ENCODE assay signal across 9 cellular contexts in genomic region chr17:81049973-81050551, GRCh38. TPM values are rescaled to one million over a fixed set of nuclear protein-coding genes. Genes with fewer than 3 reads are reported as not detected.
DNase-seq lines count a peak whose midpoint lies in the region; ATAC-seq and TF ChIP-seq lines count a peak whose summit lies in the region.
"Had no signal": no experiment of that assay in that cellular context is flagged by ENCODE, and none has a peak within 500 bp of the region (broad histone marks: within the 10 kb centered on the region; RNA-seq: fewer than 3 reads in every experiment).

No MANE protein-coding gene starts in this region.

- H3K9me3 Mint-ChIP-seq in IgD-negative memory B cell = no peaks in the 10 kb centered on the region

- no peak for ATAC-seq in GM18505 (IDR thresholded peaks at IDR 0.05; ENCODE audit: unreplicated experiment)

- no peaks in the 10 kb centered on the region for H3K36me3 Mint-ChIP-seq in IgD-negative memory B cell

- H3K4me1 ChIP-seq in suprapubic skin = peaks cover 82% of the 10 kb centered on the region

- peak; percentile 71 for DNase-seq in astrocyte of the spinal cord (ENCODE audit: low read depth, low spot score)
- no peak for DNase-seq in suprapubic skin (ENCODE audit: low spot score in 2 of 2)
- no peak for DNase-seq in SHP77 treated with DMSO at 0.1 percent for 48 hours (lab: John Stamatoyannopoulos, UW)
- no peak for DNase-seq in HUDEP-2 (lab: John Stamatoyannopoulos, UW; ENCODE audit: unreplicated experiment in 76 of 76)
- no peak for DNase-seq in NCI-H510A (lab: John Stamatoyannopoulos, UW)
- DNase-seq: stimulated activated CD4-positive, alpha-beta T cell treated with anti-CD3 and anti-CD28 coated beads, Interleukin-4, amount 100 ng/mL, for 1 hour had no signal

- no peak overlapping the region for H3K4me3 ChIP-seq in astrocyte of the spinal cord (ENCODE audit: low read depth, low read length)
- H3K4me3 ChIP-seq in suprapubic skin = peak overlapping the region; percentile 23

- H3K27ac Mint-ChIP-seq in IgD-negative memory B cell = peak overlapping the region in 2 of 3 donors; percentile 64 to 67

- 42% methylated on average over 12 of the region's 26 CpGs for WGBS in suprapubic skin

- TF ChIP-seq POLR2A in suprapubic skin (IDR thresholded peaks at IDR 0.05) = no peak
- TF ChIP-seq POLR2A in GM18505 (IDR thresholded peaks at IDR 0.05; ENCODE audit: borderline replicate concordance, extremely low read depth, insufficient read depth, insufficient read length) = no peak

- no peak for TF ChIP-seq EP300 in suprapubic skin (IDR thresholded peaks at IDR 0.05)

- peak overlapping the region; percentile 13 for H3K27ac ChIP-seq in layer of hippocampus (ENCODE audit: low read depth, low read length)
- H3K27ac ChIP-seq in suprapubic skin = peak overlapping the region; percentile 77

- no peak for TF ChIP-seq CTCF in astrocyte of the spinal cord (IDR thresholded peaks at IDR 0.05; ENCODE audit: low read depth, low read length)
- TF ChIP-seq CTCF in suprapubic skin (IDR thresholded peaks at IDR 0.05) = peak in 1 of 2 donors; percentile 3

- H3K27me3 Mint-ChIP-seq in IgD-negative memory B cell = peaks cover 17% of the 10 kb centered on the region

- no peaks in the 10 kb centered on the region for H3K9me3 ChIP-seq in suprapubic skin

- no peaks in the 10 kb centered on the region for H3K27me3 ChIP-seq in layer of hippocampus (ENCODE audit: control insufficient read depth, insufficient read depth, low read length)
- H3K27me3 ChIP-seq in suprapubic skin = no peaks in the 10 kb centered on the region

- peak overlapping the region; percentile 53 to 80 (median 68) for H3K4me3 Mint-ChIP-seq in IgD-negative memory B cell

- peaks cover 8 to 10% (median 8%) of the 10 kb centered on the region in 3 donors for H3K4me1 Mint-ChIP-seq in IgD-negative memory B cell

- in situ Hi-C loops in astrocyte of the spinal cord (cut with HindIII; ENCODE audit: low sequenced_read_pairs) = no loop called here

- peaks cover 6% of the 10 kb centered on the region for H3K36me3 ChIP-seq in suprapubic skin

RNA-seq across cellular contexts. Expression of gene BAIAP2, which starts 15.1 kb away (rescaled TPM):
- polyA plus RNA-seq in IgD-negative memory B cell = 0.48 TPM
- 100 to 1,000 TPM; 214 to 283 (median 260) TPM for total RNA-seq in suprapubic skin

RNA-seq across cellular contexts. Expression of gene CHMP6, which starts 58.4 kb away (rescaled TPM):
- 30.2 TPM for polyA plus RNA-seq in IgD-negative memory B cell
- 10 to 100 TPM; 17.5 to 35.6 (median 23.1) TPM for total RNA-seq in suprapubic skin
